ENCODE assay signal across 23 cellular contexts in genomic region chr17:70375406-70375805, GRCh38.
"Had no signal": no experiment of that assay in that cellular context is flagged by ENCODE, and none has a peak within 500 bp of the region (broad histone marks: within the 10 kb centered on the region; RNA-seq: fewer than 3 reads in every experiment).

No MANE protein-coding gene starts in this region.

- H3K4me3 Mint-ChIP-seq: activated naive CD4-positive, alpha-beta T cell treated with anti-CD3 and anti-CD28 coated beads for 36 hours; activated naive CD8-positive, alpha-beta T cell treated with anti-CD3 and anti-CD28 coated beads, Interleukin-2, amount 50 U/mL, for 24 hours; activated T-cell treated with anti-CD3 and anti-CD28 coated beads, Interleukin-2, amount 50 U/mL, for 4 hours; brain; central memory CD8-positive, alpha-beta T cell; memory B cell; naive thymus-derived CD4-positive, alpha-beta T cell; stimulated activated naive CD8-positive, alpha-beta T cell treated with anti-CD3 and anti-CD28 coated beads, Interleukin-15, amount 100 ng/mL, for 72 hours had no signal

- DNase-seq: activated CD4-positive, alpha-beta T cell treated with anti-CD3 and anti-CD28 coated beads, Interleukin-2, amount 50 U/mL, for 1 hour; activated CD4-positive, CD25-positive, alpha-beta regulatory T cell treated with anti-CD3 and anti-CD28 coated beads, Interleukin-2, amount 50 U/mL, for 72 hours; activated CD8-positive, alpha-beta memory T cell treated with anti-CD3 and anti-CD28 coated beads, Interleukin-2, amount 50 U/mL, for 4 hours; activated naive CD4-positive, alpha-beta T cell treated with anti-CD3 and anti-CD28 coated beads for 36 hours; activated naive CD8-positive, alpha-beta T cell treated with anti-CD3 and anti-CD28 coated beads, Interleukin-2, amount 50 U/mL, for 24 hours; activated T-cell treated with anti-CD3 and anti-CD28 coated beads, Interleukin-2, amount 50 U/mL, for 4 hours; colonic mucosa; erythroblast; foreskin melanocyte; glutamatergic neuron; hippocampal formation; mucosa of descending colon; naive thymus-derived CD4-positive, alpha-beta T cell; psoas muscle; right cardiac atrium; small intestine; stimulated activated CD4-positive, alpha-beta T cell treated with anti-CD3 and anti-CD28 coated beads, Interleukin-4, amount 100 ng/mL, for 1 hour; stimulated activated naive CD8-positive, alpha-beta T cell treated with anti-CD3 and anti-CD28 coated beads, Interleukin-15, amount 100 ng/mL, for 72 hours; transverse colon had no signal

- H3K27me3 ChIP-seq: colonic mucosa, suprapubic skin, transverse colon had no signal

- H3K27ac ChIP-seq: colonic mucosa, psoas muscle, suprapubic skin, transverse colon had no signal

- H3K36me3 Mint-ChIP-seq: brain; memory B cell; naive thymus-derived CD4-positive, alpha-beta T cell had no signal

- H3K9me3 Mint-ChIP-seq: stimulated activated naive CD8-positive, alpha-beta T cell treated with anti-CD3 and anti-CD28 coated beads, Interleukin-15, amount 100 ng/mL, for 72 hours had no signal

- ATAC-seq: activated naive CD8-positive, alpha-beta T cell treated with anti-CD3 and anti-CD28 coated beads, Interleukin-2, amount 50 U/mL, for 24 hours; activated T-cell treated with anti-CD3 and anti-CD28 coated beads, Interleukin-2, amount 50 U/mL, for 4 hours; mucosa of descending colon; naive thymus-derived CD4-positive, alpha-beta T cell; psoas muscle; right cardiac atrium; stimulated activated naive CD8-positive, alpha-beta T cell treated with anti-CD3 and anti-CD28 coated beads, Interleukin-15, amount 100 ng/mL, for 72 hours had no signal

- H3K4me3 ChIP-seq: colonic mucosa, mucosa of descending colon, psoas muscle, suprapubic skin, transverse colon had no signal

- H3K4me1 ChIP-seq: colonic mucosa, psoas muscle, suprapubic skin had no signal

- H3K4me1 Mint-ChIP-seq: activated naive CD8-positive, alpha-beta T cell treated with anti-CD3 and anti-CD28 coated beads, Interleukin-2, amount 50 U/mL, for 24 hours; central memory CD8-positive, alpha-beta T cell; memory B cell; naive thymus-derived CD4-positive, alpha-beta T cell; stimulated activated naive CD8-positive, alpha-beta T cell treated with anti-CD3 and anti-CD28 coated beads, Interleukin-15, amount 100 ng/mL, for 72 hours had no signal

- H3K9me3 ChIP-seq: colonic mucosa, mucosa of descending colon, suprapubic skin, transverse colon had no signal

- H3K27ac Mint-ChIP-seq: activated naive CD4-positive, alpha-beta T cell treated with anti-CD3 and anti-CD28 coated beads for 36 hours; activated naive CD8-positive, alpha-beta T cell treated with anti-CD3 and anti-CD28 coated beads, Interleukin-2, amount 50 U/mL, for 24 hours; brain; memory B cell; naive thymus-derived CD4-positive, alpha-beta T cell; stimulated activated naive CD8-positive, alpha-beta T cell treated with anti-CD3 and anti-CD28 coated beads, Interleukin-15, amount 100 ng/mL, for 72 hours had no signal

- H3K27me3 Mint-ChIP-seq: brain; central memory CD8-positive, alpha-beta T cell; memory B cell; naive thymus-derived CD4-positive, alpha-beta T cell; stimulated activated naive CD8-positive, alpha-beta T cell treated with anti-CD3 and anti-CD28 coated beads, Interleukin-15, amount 100 ng/mL, for 72 hours had no signal

- H3K36me3 ChIP-seq: colonic mucosa, suprapubic skin, transverse colon had no signal
